1 cellular context compared by ENCODE assay signal in genomic region chr2:189127756-189128155, GRCh38.
TF ChIP-seq lines count a peak whose summit lies in the region.

No MANE protein-coding gene starts in this region.

TF ChIP-seq in HepG2, 621 proteins besides CTCF, POLR2A, EP300 and RAD21:
- TF ChIP-seq CCDC6 (CRISPR knock-in tag; IDR thresholded peaks at IDR 0.05), result no peak
- TF ChIP-seq MAFK (conservative IDR thresholded peaks at IDR 0.05 in 1 of 2, IDR thresholded peaks at IDR 0.05 in 1 of 2; ENCODE audit: low read length in 2 of 2), result 0 out of 4 replicates have a peak, but pooled peaks of 1 of the 2 experiments have one; percentile 2
